ENCODE assay signal across 15 cellular contexts in the genomic region with DNA sequence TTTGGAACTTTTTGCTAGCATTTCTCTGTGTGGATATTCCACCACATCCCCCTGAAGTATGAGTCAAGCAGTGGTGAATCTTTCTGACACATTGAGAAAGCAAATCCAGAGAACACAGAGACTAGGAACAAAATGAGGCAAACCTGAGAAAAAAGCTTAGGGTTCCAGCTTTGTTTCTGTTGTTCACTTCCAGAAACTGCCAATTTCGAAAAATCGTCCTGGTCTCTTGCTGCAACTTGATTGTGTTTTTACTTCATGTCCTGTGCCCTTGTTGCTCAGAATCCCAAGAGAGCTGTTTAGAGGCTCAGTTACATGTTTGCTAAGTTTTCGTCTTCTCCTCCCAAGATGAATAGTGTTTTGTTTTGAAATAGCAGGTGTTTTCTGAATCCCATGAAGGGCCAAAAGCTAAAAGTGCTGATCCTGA. TPM values are rescaled to one million over a fixed set of nuclear protein-coding genes. Genes with fewer than 3 reads are reported as not detected.
DNase-seq lines count a peak whose midpoint lies in the region; ATAC-seq, FAIRE-seq and TF ChIP-seq lines count a peak whose summit lies in the region.
"Had no signal": no experiment of that assay in that cellular context is flagged by ENCODE, and none has a peak within 500 bp of the region (broad histone marks: within the 10 kb centered on the region; RNA-seq: fewer than 3 reads in every experiment).

No MANE protein-coding gene starts in this region.

- no peak for TF ChIP-seq EP300 in GM12878 (IDR thresholded peaks at IDR 0.05; ENCODE audit: borderline replicate concordance in 1 of 2, control insufficient read depth in 1 of 2, low read depth in 2 of 2, low read length in 2 of 2)

- no peaks in the 10 kb centered on the region for H3K9me3 Mint-ChIP-seq in T-helper 2 cell treated with Interferon-gamma antibody and Interleukin-4, amounts not matched to agents 5 μg/mL and 100 μg/mL, for 36 hours
- H3K9me3 Mint-ChIP-seq: naive thymus-derived CD8-positive, alpha-beta T cell; stimulated activated memory B cell treated with anti-CD40 and anti-IgM and Interleukin-4, amounts not matched to agents 10 μg/mL and 1 μg/mL and 100 μg/mL, for 72 hours had no signal

- CTCF ChIA-PET in GM12878 (lab: Yijun Ruan, JAX): interaction anchor here (0.6 to 6.0 kb wide), 3 partner anchors 11 to 99 kb away, joined by 3 to 69 read pairs (median 7); partner anchors contain the start of gene SNAPC5

- RAD21 ChIA-PET in GM12878 (lab: Charles Lee; ENCODE audit: unreplicated experiment): interaction anchor here (0.6 to 7.6 kb wide), 6 partner anchors 11 to 106 kb away, joined by 3 to 119 read pairs (median 4); partner anchors contain the start of genes MAP2K1 and SNAPC5

- H3K79me1 ChIP-seq in neuronal stem cell (ENCODE audit: low read depth, low read length): no peaks in the 10 kb centered on the region

- peak overlapping the region; percentile 72 for H3K4me2 ChIP-seq in Loucy (ENCODE audit: low read depth, low read length, poor library complexity, severe bottlenecking)
- H3K4me2 ChIP-seq in GM12878 (ENCODE audit: control insufficient read depth, insufficient read depth): peak overlapping the region; percentile 57
- no peak overlapping the region for H3K4me2 ChIP-seq in neuronal stem cell (ENCODE audit: insufficient read depth, low read length, poor library complexity, severe bottlenecking)

- H3F3A ChIP-seq in Loucy (ENCODE audit: low read depth): no peaks in the 10 kb centered on the region

- H2AK5ac ChIP-seq in neuronal stem cell (ENCODE audit: low read depth, low read length): no peak overlapping the region

- no peak overlapping the region for H2AFZ ChIP-seq in Loucy (ENCODE audit: low read length)
- H2AFZ ChIP-seq in GM12878 (ENCODE audit: control insufficient read depth, low read depth, low read length): no peak overlapping the region
- no peak overlapping the region for H2AFZ ChIP-seq in neuronal stem cell (ENCODE audit: low read length)

- H2BK12ac ChIP-seq in neuronal stem cell (ENCODE audit: low read length): no peak overlapping the region

- TF ChIP-seq CTCF in Loucy (conservative IDR thresholded peaks at IDR 0.05; ENCODE audit: low read length) (no peak), GM12878 (IDR thresholded peaks at IDR 0.05 in 2 of 3, conservative IDR thresholded peaks at IDR 0.05 in 1 of 3; ENCODE audit: control insufficient read depth in 2 of 3, extremely low read depth in 1 of 3, insufficient read depth in 1 of 3, low read depth in 3 of 3, low read length in 3 of 3) (no peak), body of pancreas (IDR thresholded peaks at IDR 0.05) (no peak)

- TF ChIP-seq RAD21 in GM12878 (IDR thresholded peaks at IDR 0.05; ENCODE audit: insufficient read depth, low read depth, low read length): no peak

- no TSS peak for BruUV-seq in GM12878 (replicated peaks; lab: Mats Ljungman, UMichigan)

- H3K23ac ChIP-seq in neuronal stem cell (ENCODE audit: low read depth, low read length, poor library complexity): no peak overlapping the region

- POLR2A ChIA-PET in GM12878 (lab: Charles Lee): interaction anchor here (0.6 to 7.6 kb wide), 4 partner anchors 10 to 34 kb away, joined by 3 to 120 read pairs (median 38); partner anchors contain the start of gene MAP2K1

- H3K18ac ChIP-seq in neuronal stem cell (ENCODE audit: low read length): no peak overlapping the region

- TF ChIP-seq POLR2A in GM12878 (IDR thresholded peaks at IDR 0.05; ENCODE audit: low read depth, low read length): no peak
- no peak for TF ChIP-seq POLR2A in body of pancreas (IDR thresholded peaks at IDR 0.05)

- H3K27ac Mint-ChIP-seq in T-helper 2 cell treated with Interferon-gamma antibody and Interleukin-4, amounts not matched to agents 5 μg/mL and 100 μg/mL, for 36 hours: peak overlapping the region; percentile 42

- no peak overlapping the region for H2BK120ac ChIP-seq in neuronal stem cell (ENCODE audit: low read depth, low read length)

- H4K8ac ChIP-seq in neuronal stem cell (ENCODE audit: low read depth, low read length): no peak overlapping the region

- H2BK15ac ChIP-seq in neuronal stem cell (ENCODE audit: low read length): no peak overlapping the region

- FAIRE-seq in GM12878 (lab: Jason Lieb, UNC) (no peak), small intestine (lab: Jason Lieb, UNC) (no peak)

- ATAC-seq in GM12878: no peak
- no peak for ATAC-seq in body of pancreas
- ATAC-seq: naive thymus-derived CD8-positive, alpha-beta T cell; stimulated activated memory B cell treated with anti-CD40 and anti-IgM and Interleukin-4, amounts not matched to agents 10 μg/mL and 1 μg/mL and 100 μg/mL, for 72 hours had no signal

- no peaks in the 10 kb centered on the region for H3K9me2 ChIP-seq in Loucy (replicated peaks; ENCODE audit: low read depth, low read length)

- no peak overlapping the region for H3K4ac ChIP-seq in neuronal stem cell (ENCODE audit: low read length)

- peaks cover 61% of the 10 kb centered on the region for H3K4me1 Mint-ChIP-seq in T-helper 2 cell treated with Interferon-gamma antibody and Interleukin-4, amounts not matched to agents 5 μg/mL and 100 μg/mL, for 36 hours (ENCODE audit: low read depth)

- SMC1A ChIA-PET in GM12878 (lab: Charles Lee; ENCODE audit: uncharacterized antibody, unreplicated experiment): interaction anchor here (0.6 to 8.2 kb wide), 5 partner anchors 8 to 25 kb away, joined by 3 to 95 read pairs (median 52); partner anchors contain the start of gene MAP2K1

- H3K27me3 ChIP-seq in Loucy (ENCODE audit: insufficient read depth, low read length, poor library complexity, severe bottlenecking): no peaks in the 10 kb centered on the region
- H3K27me3 ChIP-seq in GM12878 (replicated peaks in 1 of 2; ENCODE audit: control insufficient read depth in 2 of 2, insufficient read depth in 2 of 2, low read length in 1 of 2): no peaks in the 10 kb centered on the region
- H3K27me3 ChIP-seq in neuronal stem cell (ENCODE audit: control insufficient read depth in 3 of 3, insufficient read depth in 3 of 3, low read depth in 1 of 3, low read length in 3 of 3): no peaks in the 10 kb centered on the region
- no peaks in the 10 kb centered on the region for H3K27me3 ChIP-seq in small intestine (ENCODE audit: control insufficient read depth in 2 of 2, insufficient read depth in 2 of 2, low read length in 2 of 2)
- no peaks in the 10 kb centered on the region for H3K27me3 ChIP-seq in body of pancreas

- H4K20me1 ChIP-seq in Loucy (ENCODE audit: insufficient read depth, low read length, poor library complexity, severe bottlenecking): peaks cover under 1% of the 10 kb centered on the region
- no peaks in the 10 kb centered on the region for H4K20me1 ChIP-seq in GM12878 (ENCODE audit: control insufficient read depth, insufficient read depth)

- H3K4me1 ChIP-seq in Loucy (ENCODE audit: insufficient read depth, low read length, poor library complexity, severe bottlenecking): peaks cover 52% of the 10 kb centered on the region
- H3K4me1 ChIP-seq in GM12878 (ENCODE audit: control insufficient read depth, insufficient read depth, low read length): peaks cover 45% of the 10 kb centered on the region
- H3K4me1 ChIP-seq in neuronal stem cell (ENCODE audit: control insufficient read depth in 2 of 2, insufficient read depth in 1 of 2, low read depth in 1 of 2, low read length in 2 of 2): peaks cover 10 to 20% of the 10 kb centered on the region in 2 donors
- peaks cover 0 to 2% of the 10 kb centered on the region in 2 donors for H3K4me1 ChIP-seq in small intestine (ENCODE audit: control insufficient read depth in 2 of 2, insufficient read depth in 1 of 2, low read depth in 1 of 2, low read length in 1 of 2)
- H3K4me1 ChIP-seq in body of pancreas: peaks cover 25% of the 10 kb centered on the region

- H3K36me3 Mint-ChIP-seq in T-helper 2 cell treated with Interferon-gamma antibody and Interleukin-4, amounts not matched to agents 5 μg/mL and 100 μg/mL, for 36 hours (ENCODE audit: low read depth): peaks cover 38% of the 10 kb centered on the region

- DNase-seq in T-helper 2 cell treated with Interferon-gamma antibody and Interleukin-4, amounts not matched to agents 5 μg/mL and 100 μg/mL, for 36 hours (ENCODE audit: low spot score): no peak
- DNase-seq in T-helper 2 cell (no peak), GM12878 (ENCODE audit: low read depth, low spot score) (no peak), neuronal stem cell (ENCODE audit: low spot score) (no peak), small intestine (no peak), GDM1 (lab: John Stamatoyannopoulos, UW) (no peak), body of pancreas (no peak)
- DNase-seq: activated CD4-positive, alpha-beta T cell treated with anti-CD3 and anti-CD28 coated beads for 4 hours; anterior cingulate cortex; DMS79; naive thymus-derived CD8-positive, alpha-beta T cell; NCI-H446 treated with DMSO at 0.1 percent for 48 hours; Right ventricle myocardium superior had no signal

- in situ Hi-C loops in GM12878 (cut with MboI): no loop called here

- 66% methylated on average over 3 of the region's 3 CpGs for WGBS in GM12878 (ENCODE audit: insufficient coverage, insufficient replicate concordance, low lambda C conversion rate, missing lambda C conversion rate)
- no CpG with 5 or more reads among the region's 3 CpGs for WGBS in neuronal stem cell (ENCODE audit: extremely low coverage in 2 of 2, insufficient read length in 2 of 2, insufficient replicate concordance in 1 of 2), 2 donors
- 83 to 95% (median 91%) methylated on average over 3 of the region's 3 CpGs for WGBS in small intestine, 3 donors
- 66 to 72% methylated on average over 3 of the region's 3 CpGs for WGBS in body of pancreas, 2 donors

- no peak overlapping the region for H3K4me3 ChIP-seq in Loucy (ENCODE audit: low read length, poor library complexity, severe bottlenecking)
- no peak overlapping the region for H3K4me3 ChIP-seq in GM12878
- no peak overlapping the region for H3K4me3 ChIP-seq in neuronal stem cell (ENCODE audit: low read length in 2 of 2)
- no peak overlapping the region for H3K4me3 ChIP-seq in small intestine (ENCODE audit: low read depth in 1 of 2, low read length in 2 of 2)
- H3K4me3 ChIP-seq in body of pancreas: no peak overlapping the region

- peak overlapping the region; percentile 73 for H3K27ac ChIP-seq in GM12878 (ENCODE audit: control insufficient read depth, insufficient read depth)
- peak overlapping the region; percentile 29 for H3K27ac ChIP-seq in neuronal stem cell (replicated peaks; ENCODE audit: low read length)
- H3K27ac ChIP-seq in small intestine (ENCODE audit: low read depth in 1 of 2, low read length in 1 of 2): no peak overlapping the region
- H3K27ac ChIP-seq in body of pancreas: no peak overlapping the region

- H3K4me3 Mint-ChIP-seq in T-helper 2 cell treated with Interferon-gamma antibody and Interleukin-4, amounts not matched to agents 5 μg/mL and 100 μg/mL, for 36 hours: no peak overlapping the region
- H3K4me3 Mint-ChIP-seq: stimulated activated memory B cell treated with anti-CD40 and anti-IgM and Interleukin-4, amounts not matched to agents 10 μg/mL and 1 μg/mL and 100 μg/mL, for 72 hours had no signal

- H3K79me2 ChIP-seq in Loucy (ENCODE audit: insufficient read depth, low read length) (peaks cover 96% of the 10 kb centered on the region), GM12878 (ENCODE audit: control insufficient read depth, insufficient read depth, low read length) (peaks cover 93% of the 10 kb centered on the region)

- H4K91ac ChIP-seq in neuronal stem cell (ENCODE audit: low read depth, low read length, poor library complexity): no peak overlapping the region

- intact Hi-C loops in GM12878 (cut with micrococcal nuclease; ENCODE audit: unreplicated experiment) (no loop called here), body of pancreas (cut with DNase I) (no loop called here)

- no peaks in the 10 kb centered on the region for H3K27me3 Mint-ChIP-seq in T-helper 2 cell treated with Interferon-gamma antibody and Interleukin-4, amounts not matched to agents 5 μg/mL and 100 μg/mL, for 36 hours (ENCODE audit: low read depth)
- H3K27me3 Mint-ChIP-seq: naive thymus-derived CD8-positive, alpha-beta T cell; stimulated activated memory B cell treated with anti-CD40 and anti-IgM and Interleukin-4, amounts not matched to agents 10 μg/mL and 1 μg/mL and 100 μg/mL, for 72 hours had no signal

- 0 out of 2 replicates have a peak, but pooled peaks cover 6% of the 10 kb centered on the region for H3K36me3 ChIP-seq in Loucy (ENCODE audit: insufficient read depth, low read length)
- peaks cover 2 to 14% of the 10 kb centered on the region in 2 experiments for H3K36me3 ChIP-seq in GM12878 (ENCODE audit: control insufficient read depth in 2 of 2, insufficient read depth in 2 of 2, low read length in 1 of 2)
- peaks cover 0 to 36% of the 10 kb centered on the region in 2 donors for H3K36me3 ChIP-seq in neuronal stem cell (replicated peaks in 1 of 2; ENCODE audit: control insufficient read depth in 2 of 2, insufficient read depth in 2 of 2, low read length in 2 of 2)
- no peaks in the 10 kb centered on the region for H3K36me3 ChIP-seq in small intestine (ENCODE audit: control insufficient read depth in 2 of 2, insufficient read depth in 2 of 2, low read length in 2 of 2)
- H3K36me3 ChIP-seq in body of pancreas (replicated peaks in 1 of 2; ENCODE audit: insufficient read depth in 1 of 2, low read depth in 2 of 2): no peaks in the 10 kb centered on the region

- H2BK5ac ChIP-seq in neuronal stem cell (ENCODE audit: low read length): no peak overlapping the region

- peak overlapping the region; percentile 5 for H3K9ac ChIP-seq in Loucy (ENCODE audit: low read depth, low read length, poor library complexity, severe bottlenecking)
- H3K9ac ChIP-seq in GM12878 (ENCODE audit: control insufficient read depth, insufficient read depth, low read length): peak overlapping the region; percentile 37; the same call in 1 of the 2 replicates
- no peak overlapping the region for H3K9ac ChIP-seq in neuronal stem cell (ENCODE audit: low read depth, low read length, poor library complexity)

- H3K14ac ChIP-seq in neuronal stem cell (ENCODE audit: low read length): no peak overlapping the region

- H3K9me3 ChIP-seq in Loucy (ENCODE audit: insufficient read depth, low read depth, low read length): no peaks in the 10 kb centered on the region
- no peaks in the 10 kb centered on the region for H3K9me3 ChIP-seq in GM12878 (replicated peaks; ENCODE audit: control insufficient read depth, insufficient read depth, low read length)
- no peaks in the 10 kb centered on the region for H3K9me3 ChIP-seq in neuronal stem cell (replicated peaks in 1 of 2; ENCODE audit: control insufficient read depth in 2 of 2, insufficient read depth in 1 of 2, low read depth in 1 of 2, low read length in 2 of 2)
- no peaks in the 10 kb centered on the region for H3K9me3 ChIP-seq in small intestine (ENCODE audit: control insufficient read depth, low read depth)
- no peaks in the 10 kb centered on the region for H3K9me3 ChIP-seq in body of pancreas

RNA-seq across cellular contexts. Expression of gene MAP2K1, which starts 13.7 kb away (rescaled TPM):
- total RNA-seq in GM12878 (2013; cell fraction: nucleolus; rRNA removed): 57.1 and 60.7 TPM in 2 replicates
- total RNA-seq in GM12878 (2014; rRNA removed): 50.0 and 55.5 TPM in 2 replicates
- total RNA-seq in GM12878 (2014; rRNA removed; fragmentation: Illumina TruSeq; extraction: Trizol): 28.1 and 30.1 TPM in 2 replicates
- 66.1 and 68.9 TPM in 2 replicates for total RNA-seq in GM12878 (2021)
- polyA plus RNA-seq in GM12878 (2011; ENCODE audit: low read depth): 43.7 TPM
- 101 and 112 TPM in 2 replicates for polyA plus RNA-seq in GM12878 (2011; rRNA removed)
- polyA plus RNA-seq in GM12878 (2011; cell fraction: cytosol; rRNA removed): 60.8 and 86.0 TPM in 2 replicates
- polyA plus RNA-seq in GM12878 (2011; cell fraction: nucleus; rRNA removed): 40.4 and 44.1 TPM in 2 replicates
- polyA plus RNA-seq in GM12878 (2012): 54.2 and 71.2 TPM in 2 replicates
- 41.6 and 47.2 TPM in 2 replicates for polyA plus RNA-seq in GM12878 (2014; fragmentation: Illumina TruSeq; extraction: Trizol)
- polyA plus RNA-seq in GM12878 (2014; fragmentation: Nextera tagmentation; extraction: Ambion mirVana): 10 to 100 TPM; 11.2 to 17.7 TPM
- 62.1 and 63.2 TPM in 2 replicates for polyA plus RNA-seq in GM12878 (2014; rRNA removed)
- polyA plus RNA-seq in GM12878 (2016; fragmentation: Nextera tagmentation; extraction: Ambion mirVana): 10 to 100 TPM; 72.8 to 79.4 TPM
- polyA minus RNA-seq in GM12878 (2011; rRNA and poly(A)+ RNA removed): 37.0 and 45.6 TPM in 2 replicates
- 15.0 and 16.3 TPM in 2 replicates for polyA minus RNA-seq in GM12878 (2011; cell fraction: cytosol; rRNA and poly(A)+ RNA removed)
- 17.0 and 21.6 TPM in 2 replicates for polyA minus RNA-seq in GM12878 (2011; cell fraction: nucleus; rRNA and poly(A)+ RNA removed)
- polyA plus RNA-seq in neuronal stem cell (2013, experiment 1 of 2): 17.3 TPM
- 18.3 TPM for polyA plus RNA-seq in neuronal stem cell (2013, experiment 2 of 2)
- 10 to 100 TPM; 18.6 to 29.8 (median 19.0) TPM for polyA plus RNA-seq in small intestine
- 10 to 100 TPM; 25.2 to 29.0 TPM for total RNA-seq in body of pancreas

RNA-seq across cellular contexts. Expression of gene TIPIN, which starts 43.9 kb away (rescaled TPM):
- 45.4 TPM in 2 replicates for total RNA-seq in GM12878 (2013; cell fraction: nucleolus; rRNA removed)
- total RNA-seq in GM12878 (2014; rRNA removed): 26.7 and 29.3 TPM in 2 replicates
- 37.7 and 41.1 TPM in 2 replicates for total RNA-seq in GM12878 (2014; rRNA removed; fragmentation: Illumina TruSeq; extraction: Trizol)
- 26.2 and 30.3 TPM in 2 replicates for total RNA-seq in GM12878 (2021)
- polyA plus RNA-seq in GM12878 (2011; ENCODE audit: low read depth): 11.7 TPM
- 21.1 and 32.4 TPM in 2 replicates for polyA plus RNA-seq in GM12878 (2011; rRNA removed)
- 8.6 and 10.2 TPM in 2 replicates for polyA plus RNA-seq in GM12878 (2011; cell fraction: cytosol; rRNA removed)
- polyA plus RNA-seq in GM12878 (2011; cell fraction: nucleus; rRNA removed): 9.0 and 12.8 TPM in 2 replicates
- polyA plus RNA-seq in GM12878 (2012): 16.4 and 18.7 TPM in 2 replicates
- 53.1 and 71.8 TPM in 2 replicates for polyA plus RNA-seq in GM12878 (2014; fragmentation: Illumina TruSeq; extraction: Trizol)
- 10 to 100 TPM; 52.8 to 59.2 TPM for polyA plus RNA-seq in GM12878 (2014; fragmentation: Nextera tagmentation; extraction: Ambion mirVana)
- polyA plus RNA-seq in GM12878 (2014; rRNA removed): 23.3 and 28.5 TPM in 2 replicates
- 10 to 100 TPM; 62.8 to 69.2 TPM for polyA plus RNA-seq in GM12878 (2016; fragmentation: Nextera tagmentation; extraction: Ambion mirVana)
- 9.5 and 16.7 TPM in 2 replicates for polyA minus RNA-seq in GM12878 (2011; rRNA and poly(A)+ RNA removed)
- 4.9 and 12.9 TPM in 2 replicates for polyA minus RNA-seq in GM12878 (2011; cell fraction: cytosol; rRNA and poly(A)+ RNA removed)
- polyA minus RNA-seq in GM12878 (2011; cell fraction: nucleus; rRNA and poly(A)+ RNA removed): 6.0 and 12.4 TPM in 2 replicates
- 14.8 TPM for polyA plus RNA-seq in neuronal stem cell (2013, experiment 1 of 2)
- 13.9 TPM for polyA plus RNA-seq in neuronal stem cell (2013, experiment 2 of 2)
- 1 to 10 TPM in 1 of 3 donors, under 1 TPM in 2; 0.27 to 7.2 (median 0.67) TPM for polyA plus RNA-seq in small intestine
- total RNA-seq in body of pancreas: 1 to 10 TPM; 2.9 to 6.6 TPM

Comparison
In these comparisons a context has a peak if more than half of its experiments do, and no peak if none do; other contexts are left out.
1. H3K27ac ChIP-seq: peak in GM12878 (single experiment) and neuronal stem cell (single experiment); none in small intestine (0 of 2) and body of pancreas (0 of 4).